ENCODE assay signal across 32 cellular contexts in genomic region chr12:4051616-4052015, GRCh38.
"Had no signal": no experiment of that assay in that cellular context is flagged by ENCODE, and none has a peak within 500 bp of the region (broad histone marks: within the 10 kb centered on the region; RNA-seq: fewer than 3 reads in every experiment).

No MANE protein-coding gene starts in this region.

- H3K27ac ChIP-seq: brain microvascular endothelial cell, PC-9, RWPE1 had no signal

- H3K36me3 ChIP-seq: brain microvascular endothelial cell, MG63 had no signal

- H3K4me3 ChIP-seq: MG63, PC-9 had no signal

- H3K27me3 ChIP-seq: brain microvascular endothelial cell had no signal

- H3K36me3 Mint-ChIP-seq: activated naive CD4-positive, alpha-beta T cell treated with anti-CD3 and anti-CD28 coated beads, Interleukin-2, amount 50 U/mL, for 72 hours had no signal

- H3K4me3 Mint-ChIP-seq: activated CD4-positive, alpha-beta T cell treated with anti-CD3 and anti-CD28 coated beads, Interleukin-2, amount 10 ng/mL, durations not matched to agents 24 days and 14 days; activated naive CD4-positive, alpha-beta T cell treated with anti-CD3 and anti-CD28 coated beads for 36 hours; activated T-cell treated with anti-CD3 and anti-CD28 coated beads, Interleukin-2, amount 50 U/mL, for 4 hours; activated T-helper 1 cell treated with anti-CD3 and anti-CD28 coated beads, Interleukin-12 subunit alpha, Interleukin-12 subunit beta, Interleukin-2, Interleukin-4 antibody, amounts not matched to agents 30 ng/mL and 10 ng/mL and 1 ng/mL, durations not matched to agents 14 hours and 24 hours and 36 hours had no signal

- H3K9me3 Mint-ChIP-seq: activated CD4-positive, alpha-beta T cell treated with anti-CD3 and anti-CD28 coated beads, Interleukin-2, amount 10 ng/mL, durations not matched to agents 24 days and 14 days; activated naive CD4-positive, alpha-beta T cell treated with anti-CD3 and anti-CD28 coated beads for 36 hours; activated naive CD4-positive, alpha-beta T cell treated with anti-CD3 and anti-CD28 coated beads, Interleukin-2, amount 50 U/mL, for 72 hours; activated T-cell treated with anti-CD3 and anti-CD28 coated beads, Interleukin-2, amount 50 U/mL, for 4 hours; activated T-helper 1 cell treated with anti-CD3 and anti-CD28 coated beads, Interleukin-12 subunit alpha, Interleukin-12 subunit beta, Interleukin-2, Interleukin-4 antibody, amounts not matched to agents 30 ng/mL and 10 ng/mL and 1 ng/mL, durations not matched to agents 14 hours and 24 hours and 36 hours had no signal

- DNase-seq: activated CD4-positive, alpha-beta T cell treated with anti-CD3 and anti-CD28 coated beads, Interleukin-2, amount 10 ng/mL, durations not matched to agents 24 days and 14 days; activated CD4-positive, alpha-beta T cell treated with anti-CD3 and anti-CD28 coated beads, Interleukin-2, amount 50 U/mL, for 4 hours; activated CD8-positive, alpha-beta memory T cell treated with anti-CD3 and anti-CD28 coated beads, Interleukin-2, amount 50 U/mL, for 4 hours; activated gamma-delta T cell treated with Interleukin-2 at 50 U/mL for 16 hours; activated naive CD4-positive, alpha-beta T cell treated with anti-CD3 and anti-CD28 coated beads for 36 hours; activated T-cell treated with anti-CD3 and anti-CD28 coated beads for 4 hours; activated T-cell treated with anti-CD3 and anti-CD28 coated beads, Interleukin-2, amount 50 U/mL, for 4 hours; amniotic stem cell; aorta; brain microvascular endothelial cell; central memory CD4-positive, alpha-beta T cell; Karpas-422; MG63; NCI-H1048; NCI-H1436 treated with DMSO at 0.1 percent for 48 hours; NCI-H187; NCI-H2029 treated with DMSO at 0.1 percent for 48 hours; NCI-H2107; NCI-H2171; NCI-H510A; NCI-H526; NCI-H748 treated with DMSO at 0.1 percent for 48 hours; NK-92 treated with Interleukin-12 subunit alpha and Interleukin-12 subunit beta, amount 100 ng/mL, for 24 hours; PC-9; SIG-M5; SW 1271; T-helper 1 cell; T1000 had no signal

- ATAC-seq: activated naive CD4-positive, alpha-beta T cell treated with anti-CD3 and anti-CD28 coated beads, Interleukin-2, amount 50 U/mL, for 72 hours; Right ventricle myocardium inferior had no signal

- H3K27ac Mint-ChIP-seq: activated CD4-positive, alpha-beta T cell treated with anti-CD3 and anti-CD28 coated beads, Interleukin-2, amount 10 ng/mL, durations not matched to agents 24 days and 14 days; activated naive CD4-positive, alpha-beta T cell treated with anti-CD3 and anti-CD28 coated beads for 36 hours; activated T-helper 1 cell treated with anti-CD3 and anti-CD28 coated beads, Interleukin-12 subunit alpha, Interleukin-12 subunit beta, Interleukin-2, Interleukin-4 antibody, amounts not matched to agents 30 ng/mL and 10 ng/mL and 1 ng/mL, durations not matched to agents 14 hours and 24 hours and 36 hours had no signal

- H3K9me3 ChIP-seq: MG63 had no signal
